Comparison of ENCODE assay signal across 14 cellular contexts in the genomic region with DNA sequence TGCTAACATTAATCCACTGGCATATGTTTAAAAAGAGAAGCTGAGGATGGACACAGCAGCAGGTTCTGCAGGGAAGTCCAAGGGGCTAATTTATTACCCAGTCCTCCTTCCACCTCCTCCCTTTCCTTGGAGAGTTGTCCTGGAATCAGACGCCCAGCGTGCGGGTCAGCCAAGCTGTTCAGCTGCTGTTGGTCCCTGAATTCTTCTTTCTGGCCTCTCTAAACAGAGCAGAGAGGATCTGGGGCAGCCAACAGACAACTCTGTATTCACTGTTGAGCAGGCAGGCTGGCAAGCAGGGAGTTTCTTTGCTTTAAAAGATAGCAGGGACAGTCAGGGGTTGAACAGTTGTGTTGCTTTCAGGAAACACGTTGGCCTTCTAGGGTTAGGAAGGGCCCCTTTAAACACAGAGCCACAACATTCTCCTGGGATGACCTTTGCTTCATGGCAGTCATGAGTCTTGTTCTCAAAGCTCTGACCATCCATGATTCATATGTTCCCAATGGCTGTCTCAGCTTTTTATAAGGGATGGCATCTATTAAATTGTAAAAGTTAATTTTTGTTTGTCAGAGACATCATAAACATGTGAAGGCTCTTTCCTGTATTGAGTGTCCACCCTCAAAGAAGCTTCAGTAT.
A peak's percentile ranks its signal among the peaks of the same experiment; 100 is the strongest.
DNase-seq lines count a peak whose midpoint lies in the region; ATAC-seq and TF ChIP-seq lines count a peak whose summit lies in the region.
"Had no signal": no experiment of that assay in that cellular context is flagged by ENCODE, and none has a peak within 500 bp of the region (broad histone marks: within the 10 kb centered on the region; RNA-seq: fewer than 3 reads in every experiment).

No MANE protein-coding gene starts in this region.

- peaks cover 20% of the 10 kb centered on the region for H3K27me3 Mint-ChIP-seq in nephron progenitor cell (ENCODE audit: low read depth, poor library complexity)

- no peaks in the 10 kb centered on the region for H3K9me3 Mint-ChIP-seq in nephron progenitor cell
- H3K9me3 Mint-ChIP-seq: activated naive CD4-positive, alpha-beta T cell treated with anti-CD3 and anti-CD28 coated beads, Interleukin-2, amount 10 ng/mL, durations not matched to agents 7 days and 5 days; dendritic cell treated with granulocyte-macrophage colony-stimulating factor and Interleukin-4, amounts not matched to agents 40 ng/mL and 50 ng/mL, for 4 days had no signal

- intact Hi-C loops in Right ventricle myocardium superior (cut with DNase I) (no loop called here), cardiac septum (cut with DNase I) (loop anchor here (5.0 to 10.0 kb wide), 2 partner anchors 223 to 335 kb away; no protein-coding TSS in a partner anchor)

- peak overlapping the region; percentile 26 for H3K27ac Mint-ChIP-seq in nephron progenitor cell
- H3K27ac Mint-ChIP-seq: activated naive CD4-positive, alpha-beta T cell treated with anti-CD3 and anti-CD28 coated beads, Interleukin-2, amount 10 ng/mL, durations not matched to agents 7 days and 5 days; dendritic cell treated with granulocyte-macrophage colony-stimulating factor and Interleukin-4, amounts not matched to agents 40 ng/mL and 50 ng/mL, for 4 days had no signal

- H3K4me3 ChIP-seq in fibroblast of pulmonary artery (replicated peaks; ENCODE audit: low read depth, low read length): no peak overlapping the region

- DNase-seq in Right ventricle myocardium superior (peak; percentile 57), cardiac septum (ENCODE audit: low spot score) (no peak), fibroblast of pulmonary artery (ENCODE audit: low read depth) (peak; percentile 33), nephron progenitor cell (no peak), SIG-M5 treated with dmso at 0.1 percent for 504 hours (lab: John Stamatoyannopoulos, UW; ENCODE audit: unreplicated experiment) (no peak), NCI-H510A (lab: John Stamatoyannopoulos, UW) (no peak)
- DNase-seq: activated naive CD4-positive, alpha-beta T cell treated with anti-CD3 and anti-CD28 coated beads, Interleukin-2, amount 10 ng/mL, durations not matched to agents 7 days and 5 days; kidney glomerular epithelial cell; NCI-H1930; SHP77 treated with DMSO at 0.1 percent for 48 hours; trophoblast cell had no signal

- H3K36me3 Mint-ChIP-seq in nephron progenitor cell (ENCODE audit: low read depth): no peaks in the 10 kb centered on the region
- H3K36me3 Mint-ChIP-seq: activated naive CD4-positive, alpha-beta T cell treated with anti-CD3 and anti-CD28 coated beads, Interleukin-2, amount 10 ng/mL, durations not matched to agents 7 days and 5 days had no signal

- H3K4me1 Mint-ChIP-seq in nephron progenitor cell: peaks cover 35% of the 10 kb centered on the region
- H3K4me1 Mint-ChIP-seq: activated naive CD4-positive, alpha-beta T cell treated with anti-CD3 and anti-CD28 coated beads, Interleukin-2, amount 10 ng/mL, durations not matched to agents 7 days and 5 days had no signal

- TF ChIP-seq CTCF in fibroblast of pulmonary artery (IDR thresholded peaks at IDR 0.05; ENCODE audit: low read length, missing control alignments) (no peak), nephron progenitor cell (IDR thresholded peaks at IDR 0.05) (no peak)

- ATAC-seq in Right ventricle myocardium superior (ENCODE audit: poor library complexity) (peak; percentile 58), GM19351 (IDR thresholded peaks at IDR 0.05; ENCODE audit: unreplicated experiment) (no peak), GM21515 (IDR thresholded peaks at IDR 0.05; ENCODE audit: unreplicated experiment) (no peak)

- no peak overlapping the region for H3K4me3 Mint-ChIP-seq in nephron progenitor cell
- H3K4me3 Mint-ChIP-seq: activated naive CD4-positive, alpha-beta T cell treated with anti-CD3 and anti-CD28 coated beads, Interleukin-2, amount 10 ng/mL, durations not matched to agents 7 days and 5 days; dendritic cell treated with granulocyte-macrophage colony-stimulating factor and Interleukin-4, amounts not matched to agents 40 ng/mL and 50 ng/mL, for 4 days had no signal

Comparison
In these comparisons a context has a peak if more than half of its experiments do, and no peak if none do; other contexts are left out.
1. DNase-seq: peak in Right ventricle myocardium superior (single experiment) and fibroblast of pulmonary artery (single experiment); none in cardiac septum (single experiment), nephron progenitor cell (single experiment), SIG-M5 treated with dmso at 0.1 percent for 504 hours (single experiment) and NCI-H510A (single experiment).